9 cellular contexts compared by ENCODE assay signal in the genomic region with DNA sequence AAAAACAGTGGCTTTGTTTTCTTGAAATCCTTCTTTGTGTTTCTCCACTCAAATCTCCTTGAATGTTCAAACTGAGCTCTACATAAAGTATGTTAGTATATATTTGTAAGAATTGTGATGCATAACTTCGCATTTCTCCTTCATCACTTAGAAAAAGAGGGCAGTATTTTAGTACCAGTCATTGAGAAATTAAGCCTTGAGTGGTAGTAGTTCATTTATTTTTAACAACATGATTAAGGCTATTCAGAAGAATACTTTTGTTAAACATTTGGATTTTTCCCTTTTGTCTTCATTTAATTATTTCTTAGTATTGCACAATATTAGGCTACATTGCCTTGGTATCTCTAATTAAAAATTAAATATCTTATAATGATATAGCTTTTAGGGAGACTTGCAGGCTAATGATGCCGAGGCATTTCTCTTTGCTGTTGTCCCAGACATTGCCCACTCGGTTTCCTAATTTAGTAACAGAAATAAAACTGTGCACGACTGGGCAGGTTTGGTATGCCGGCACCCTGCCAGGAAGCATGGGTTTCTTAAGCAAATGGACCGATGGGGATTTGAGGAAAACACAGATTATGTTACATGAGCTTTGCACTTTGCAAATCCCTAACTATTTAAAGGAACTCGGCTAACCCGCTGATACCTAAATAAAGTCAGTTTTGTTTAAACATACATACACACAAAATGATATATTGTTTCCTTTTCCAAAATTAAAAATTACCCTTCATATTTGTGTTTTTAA. TPM values are rescaled to one million over a fixed set of nuclear protein-coding genes. Genes with fewer than 3 reads are reported as not detected.
DNase-seq lines count a peak whose midpoint lies in the region; ATAC-seq and TF ChIP-seq lines count a peak whose summit lies in the region.
"Had no signal": no experiment of that assay in that cellular context is flagged by ENCODE, and none has a peak within 500 bp of the region (broad histone marks: within the 10 kb centered on the region; RNA-seq: fewer than 3 reads in every experiment).

No MANE protein-coding gene starts in this region.

- no peaks in the 10 kb centered on the region for H3K4me1 Mint-ChIP-seq in activated CD4-positive, alpha-beta memory T cell treated with anti-CD3 and anti-CD28 coated beads, Interleukin-2, amount 10 ng/mL, durations not matched to agents 7 days and 5 days

- no peak for TF ChIP-seq EP300 in ovary (IDR thresholded peaks at IDR 0.05)

- TF ChIP-seq CTCF in epithelial cell of esophagus (IDR thresholded peaks at IDR 0.05; ENCODE audit: insufficient read depth, low read depth, low read length, missing control alignments), result no peak
- no peak for TF ChIP-seq CTCF in ovary (IDR thresholded peaks at IDR 0.05)

- H3K4me3 Mint-ChIP-seq in activated CD4-positive, alpha-beta memory T cell treated with anti-CD3 and anti-CD28 coated beads, Interleukin-2, amount 10 ng/mL, durations not matched to agents 7 days and 5 days, result no peak overlapping the region
- H3K4me3 Mint-ChIP-seq: activated CD4-positive, alpha-beta memory T cell treated with anti-CD3 and anti-CD28 coated beads for 36 hours had no signal

- POLR2A ChIA-PET in activated CD4-positive, alpha-beta memory T cell treated with anti-CD3 and anti-CD28 coated beads, Interleukin-2, amount 10 ng/mL, durations not matched to agents 7 days and 5 days (lab: Charles Lee), result no interaction called here

- H3K27me3 Mint-ChIP-seq in activated CD4-positive, alpha-beta memory T cell treated with anti-CD3 and anti-CD28 coated beads, Interleukin-2, amount 10 ng/mL, durations not matched to agents 7 days and 5 days, result no peaks in the 10 kb centered on the region
- H3K27me3 Mint-ChIP-seq: activated CD4-positive, alpha-beta memory T cell treated with anti-CD3 and anti-CD28 coated beads for 36 hours had no signal

- no peak for TF ChIP-seq POLR2A in ovary (IDR thresholded peaks at IDR 0.05)

- intact Hi-C loops in ovary (cut with DNase I), result no loop called here

- H3K4me1 ChIP-seq in ovary (ENCODE audit: insufficient read depth), result peaks cover 4% of the 10 kb centered on the region

- H3K4me3 ChIP-seq in epithelial cell of esophagus (ENCODE audit: low read length), result no peak overlapping the region
- no peak overlapping the region for H3K4me3 ChIP-seq in ovary

- H3K9me3 ChIP-seq in ovary, result no peaks in the 10 kb centered on the region

- CTCF ChIA-PET in activated CD4-positive, alpha-beta memory T cell treated with anti-CD3 and anti-CD28 coated beads, Interleukin-2, amount 10 ng/mL, durations not matched to agents 7 days and 5 days (lab: Charles Lee), result interaction anchor here (1.4 kb wide), 1 partner anchor 33 kb away, joined by 4 read pairs; no protein-coding TSS in a partner anchor

- peak; percentile 83 for DNase-seq in Daoy (ENCODE audit: low read depth)
- peak; percentile 47 to 81 for DNase-seq in NCI-H446 (lab: John Stamatoyannopoulos, UW)
- peak; percentile 88 for DNase-seq in epithelial cell of esophagus (ENCODE audit: low read depth)
- DNase-seq in ovary, result peak; percentile 40 to 77 (median 55)
- no peak for DNase-seq in activated CD4-positive, alpha-beta memory T cell treated with anti-CD3 and anti-CD28 coated beads, Interleukin-2, amount 10 ng/mL, durations not matched to agents 7 days and 5 days
- no peak for DNase-seq in iPS-NIHi7 (ENCODE audit: extremely low spot score)
- DNase-seq in NOMO-1 treated with DMSO at 0.1 percent for 48 hours (lab: John Stamatoyannopoulos, UW; ENCODE audit: unreplicated experiment), result no peak
- DNase-seq: activated CD4-positive, alpha-beta memory T cell treated with anti-CD3 and anti-CD28 coated beads for 36 hours had no signal

- no peak overlapping the region for H3K27ac ChIP-seq in ovary

- no peaks in the 10 kb centered on the region for H3K9me3 Mint-ChIP-seq in activated CD4-positive, alpha-beta memory T cell treated with anti-CD3 and anti-CD28 coated beads, Interleukin-2, amount 10 ng/mL, durations not matched to agents 7 days and 5 days
- H3K9me3 Mint-ChIP-seq: activated CD4-positive, alpha-beta memory T cell treated with anti-CD3 and anti-CD28 coated beads for 36 hours had no signal

- H3K27ac Mint-ChIP-seq in activated CD4-positive, alpha-beta memory T cell treated with anti-CD3 and anti-CD28 coated beads, Interleukin-2, amount 10 ng/mL, durations not matched to agents 7 days and 5 days, result no peak overlapping the region
- H3K27ac Mint-ChIP-seq: activated CD4-positive, alpha-beta memory T cell treated with anti-CD3 and anti-CD28 coated beads for 36 hours had no signal

- H3K27me3 ChIP-seq in ovary, result no peaks in the 10 kb centered on the region

- H3K36me3 ChIP-seq in ovary, result no peaks in the 10 kb centered on the region

- H3K36me3 Mint-ChIP-seq in activated CD4-positive, alpha-beta memory T cell treated with anti-CD3 and anti-CD28 coated beads, Interleukin-2, amount 10 ng/mL, durations not matched to agents 7 days and 5 days (ENCODE audit: low read depth), result no peaks in the 10 kb centered on the region

- ATAC-seq in GM18873 (IDR thresholded peaks at IDR 0.05; ENCODE audit: low FRiP score, unreplicated experiment), result no peak

- WGBS in ovary, 3 donors, result 22 to 32% (median 27%) methylated on average over 8 of the region's 8 CpGs

RNA-seq across cellular contexts. Expression of gene LRRC28, which starts 54.7 kb away (rescaled TPM):
- total RNA-seq in Daoy (2014; rRNA removed; shearing (Covaris generic)), result 12.1 and 17.0 TPM in 2 replicates
- total RNA-seq in ovary, result 10 to 100 TPM; 16.6 to 39.7 (median 19.6) TPM
- 10 to 100 TPM; 11.3 to 33.8 TPM for polyA plus RNA-seq in ovary
- total RNA-seq in activated CD4-positive, alpha-beta memory T cell treated with anti-CD3 and anti-CD28 coated beads, Interleukin-2, amount 10 ng/mL, durations not matched to agents 7 days and 5 days, result 10 to 100 TPM; 19.5 to 19.6 TPM

RNA-seq across cellular contexts. Expression of gene TTC23, which starts 56.6 kb away (rescaled TPM):
- total RNA-seq in Daoy (2014; rRNA removed; shearing (Covaris generic)), result 14.2 and 22.4 TPM in 2 replicates
- 10 to 100 TPM; 15.9 to 31.0 (median 25.8) TPM for total RNA-seq in ovary
- 10 to 100 TPM; 17.2 to 35.8 TPM for polyA plus RNA-seq in ovary
- total RNA-seq in activated CD4-positive, alpha-beta memory T cell treated with anti-CD3 and anti-CD28 coated beads, Interleukin-2, amount 10 ng/mL, durations not matched to agents 7 days and 5 days, result 1 to 10 TPM; 1.6 to 2.1 TPM

Comparison
In these comparisons a context has a peak if more than half of its experiments do, and no peak if none do; other contexts are left out.
1. DNase-seq: peak in Daoy (single experiment), NCI-H446 (2 of 2), epithelial cell of esophagus (single experiment) and ovary (5 of 5); none in activated CD4-positive, alpha-beta memory T cell treated with anti-CD3 and anti-CD28 coated beads, Interleukin-2, amount 10 ng/mL, durations not matched to agents 7 days and 5 days (single experiment), iPS-NIHi7 (single experiment) and NOMO-1 treated with DMSO at 0.1 percent for 48 hours (single experiment).